12 cellular contexts compared by ENCODE assay signal in genomic region chr19:15448014-15448777, GRCh38. TPM values are rescaled to one million over a fixed set of nuclear protein-coding genes. Genes with fewer than 3 reads are reported as not detected.
DNase-seq lines count a peak whose midpoint lies in the region; ATAC-seq and TF ChIP-seq lines count a peak whose summit lies in the region.
"Had no signal": no experiment of that assay in that cellular context is flagged by ENCODE, and none has a peak within 500 bp of the region (broad histone marks: within the 10 kb centered on the region; RNA-seq: fewer than 3 reads in every experiment).

No MANE protein-coding gene starts in this region.

- H3K27me3 Mint-ChIP-seq in CD4-positive, CD25-positive, alpha-beta regulatory T cell: peaks cover 9% of the 10 kb centered on the region
- H3K27me3 Mint-ChIP-seq in brain: peaks cover 12% of the 10 kb centered on the region
- H3K27me3 Mint-ChIP-seq in naive thymus-derived CD4-positive, alpha-beta T cell: no peaks in the 10 kb centered on the region

- H3K4me3 Mint-ChIP-seq in CD4-positive, CD25-positive, alpha-beta regulatory T cell: peak overlapping the region; percentile 75 to 87 (median 84)
- peak overlapping the region; percentile 82 to 88 (median 87) for H3K4me3 Mint-ChIP-seq in brain
- peak overlapping the region; percentile 62 to 85 (median 72) for H3K4me3 Mint-ChIP-seq in naive thymus-derived CD4-positive, alpha-beta T cell

- no peak for ATAC-seq in CD4-positive, CD25-positive, alpha-beta regulatory T cell (ENCODE audit: low read depth in 2 of 2)
- ATAC-seq in naive thymus-derived CD4-positive, alpha-beta T cell: no peak
- ATAC-seq in GM21528 (IDR thresholded peaks at IDR 0.05; ENCODE audit: low FRiP score, unreplicated experiment): no peak

- peaks cover 0 to 31% (median 18%) of the 10 kb centered on the region in 4 donors for H3K4me1 Mint-ChIP-seq in CD4-positive, CD25-positive, alpha-beta regulatory T cell
- H3K4me1 Mint-ChIP-seq in brain: peaks cover 16% of the 10 kb centered on the region
- H3K4me1 Mint-ChIP-seq in naive thymus-derived CD4-positive, alpha-beta T cell: peaks cover 0 to 22% (median 21%) of the 10 kb centered on the region in 7 donors

- no peak for TF ChIP-seq POLR2A in tibial nerve (IDR thresholded peaks at IDR 0.05)
- TF ChIP-seq POLR2A in stomach (IDR thresholded peaks at IDR 0.05): no peak

- peak overlapping the region in 2 of 3 donors; percentile 65 to 76 for H3K27ac Mint-ChIP-seq in CD4-positive, CD25-positive, alpha-beta regulatory T cell
- peak overlapping the region; percentile 21 to 88 (median 46) for H3K27ac Mint-ChIP-seq in brain
- peak overlapping the region; percentile 1 to 88 (median 80) for H3K27ac Mint-ChIP-seq in naive thymus-derived CD4-positive, alpha-beta T cell

- H3K9me3 ChIP-seq in CD4-positive, CD25-positive, alpha-beta regulatory T cell (ENCODE audit: control insufficient read depth in 2 of 2, low read length in 2 of 2): no peaks in the 10 kb centered on the region
- H3K9me3 ChIP-seq in HEK293 (ENCODE audit: control insufficient read depth, insufficient read depth, low read depth, low read length): no peaks in the 10 kb centered on the region
- no peaks in the 10 kb centered on the region for H3K9me3 ChIP-seq in naive thymus-derived CD4-positive, alpha-beta T cell (ENCODE audit: control insufficient read depth in 2 of 3, low read length in 3 of 3)
- no peaks in the 10 kb centered on the region for H3K9me3 ChIP-seq in tibial nerve
- no peaks in the 10 kb centered on the region for H3K9me3 ChIP-seq in stomach

- intact Hi-C loops in naive thymus-derived CD4-positive, alpha-beta T cell (cut with micrococcal nuclease): loop anchor here in 1 of 2 donors (2.0 kb wide), 1 partner anchor 15 kb away; no protein-coding TSS in a partner anchor
- intact Hi-C loops in stomach (cut with DNase I; ENCODE audit: low total_unique reads): no loop called here

- POLR2A ChIA-PET in HEK293 (lab: Yijun Ruan, JAX): interaction anchor here (0.6 to 0.8 kb wide), 2 partner anchors 29 to 223 kb away, joined by 4 to 5 read pairs; partner anchors contain the start of gene AKAP8L
- POLR2A ChIA-PET in naive thymus-derived CD4-positive, alpha-beta T cell (lab: Charles Lee): interaction anchor here (1.2 to 1.7 kb wide), 4 partner anchors 15 to 103 kb away, joined by 4 to 7 read pairs (median 4); partner anchors contain the start of gene AKAP8

- H3K4me3 ChIP-seq in CD4-positive, CD25-positive, alpha-beta regulatory T cell (ENCODE audit: low read depth, low read length): no peak overlapping the region
- H3K4me3 ChIP-seq in HEK293 (ENCODE audit: low read depth, low read length) (no peak overlapping the region), tibial nerve (no peak overlapping the region), stomach (peak overlapping the region in 1 of 4 donors; percentile 69)
- no peak overlapping the region for H3K4me3 ChIP-seq in naive thymus-derived CD4-positive, alpha-beta T cell (ENCODE audit: low read length)

- H3K27me3 ChIP-seq in CD4-positive, CD25-positive, alpha-beta regulatory T cell (ENCODE audit: control insufficient read depth, insufficient read depth, low read length): no peaks in the 10 kb centered on the region
- H3K27me3 ChIP-seq in naive thymus-derived CD4-positive, alpha-beta T cell (ENCODE audit: control insufficient read depth in 2 of 2, insufficient read depth in 2 of 2, low read length in 2 of 2): no peaks in the 10 kb centered on the region
- no peaks in the 10 kb centered on the region for H3K27me3 ChIP-seq in tibial nerve
- no peaks in the 10 kb centered on the region for H3K27me3 ChIP-seq in stomach
- H3K27me3 ChIP-seq: cardiac muscle cell had no signal

- H3K36me3 Mint-ChIP-seq in CD4-positive, CD25-positive, alpha-beta regulatory T cell: peaks cover 13% of the 10 kb centered on the region
- H3K36me3 Mint-ChIP-seq in brain: peaks cover 20% of the 10 kb centered on the region
- peaks cover 0 to 29% (median 4%) of the 10 kb centered on the region in 5 donors for H3K36me3 Mint-ChIP-seq in naive thymus-derived CD4-positive, alpha-beta T cell

- no peak for TF ChIP-seq CTCF in HEK293 (tag by site-specific recombination; IDR thresholded peaks at IDR 0.05)
- no peak for TF ChIP-seq CTCF in brain (conservative IDR thresholded peaks at IDR 0.05)
- no peak for TF ChIP-seq CTCF in tibial nerve (IDR thresholded peaks at IDR 0.05)
- no peak for TF ChIP-seq CTCF in stomach (IDR thresholded peaks at IDR 0.05)

- no peak overlapping the region for H3K27ac ChIP-seq in CD4-positive, CD25-positive, alpha-beta regulatory T cell (ENCODE audit: insufficient read depth, low read length, poor library complexity, severe bottlenecking)
- H3K27ac ChIP-seq in HEK293 (ENCODE audit: extremely low read depth, low read depth, low read length) (no peak overlapping the region), tibial nerve (peak overlapping the region in 1 of 4 donors; percentile 86), stomach (peak overlapping the region in 1 of 5 donors; percentile 74)
- H3K27ac ChIP-seq in naive thymus-derived CD4-positive, alpha-beta T cell (ENCODE audit: low read depth, low read length): no peak overlapping the region
- H3K27ac ChIP-seq: cardiac muscle cell had no signal

- no peak for DNase-seq in CD4-positive, CD25-positive, alpha-beta regulatory T cell
- DNase-seq in naive thymus-derived CD4-positive, alpha-beta T cell: no peak
- DNase-seq in COLO668 (lab: John Stamatoyannopoulos, UW; ENCODE audit: unreplicated experiment): no peak
- no peak for DNase-seq in tibial nerve (ENCODE audit: low spot score in 2 of 2)
- DNase-seq in stomach: no peak
- DNase-seq: head of caudate nucleus, NCI-H524 treated with DMSO at 0.1 percent for 48 hours, occipital lobe had no signal

- WGBS in tibial nerve, 2 donors: 43 to 68% methylated on average over 13 to 14 of the region's 19 CpGs
- WGBS in stomach, 5 donors: 52 to 67% (median 59%) methylated on average over 15 to 19 of the region's 19 CpGs

- H3K9me3 Mint-ChIP-seq in CD4-positive, CD25-positive, alpha-beta regulatory T cell: no peaks in the 10 kb centered on the region
- peaks cover 0 to 6% (median 0%) of the 10 kb centered on the region in 5 experiments for H3K9me3 Mint-ChIP-seq in brain
- peaks cover 0 to 3% (median 0%) of the 10 kb centered on the region in 11 donors for H3K9me3 Mint-ChIP-seq in naive thymus-derived CD4-positive, alpha-beta T cell

- peaks cover 13% of the 10 kb centered on the region for H3K36me3 ChIP-seq in CD4-positive, CD25-positive, alpha-beta regulatory T cell (ENCODE audit: control insufficient read depth, insufficient read depth, low read length)
- peaks cover 0 to 8% of the 10 kb centered on the region in 2 experiments; a peak in 1 of 3 replicates for H3K36me3 ChIP-seq in HEK293 (ENCODE audit: control insufficient read depth in 2 of 2, insufficient read depth in 1 of 2, low read length in 2 of 2)
- H3K36me3 ChIP-seq in naive thymus-derived CD4-positive, alpha-beta T cell (ENCODE audit: control insufficient read depth in 2 of 3, insufficient read depth in 3 of 3, low read length in 3 of 3): peaks cover 0 to 21% (median 6%) of the 10 kb centered on the region in 3 experiments
- H3K36me3 ChIP-seq in tibial nerve: peaks cover 0 to 22% (median 0%) of the 10 kb centered on the region in 3 donors
- peaks cover 0 to 36% (median 10%) of the 10 kb centered on the region in 4 donors for H3K36me3 ChIP-seq in stomach
- H3K36me3 ChIP-seq: cardiac muscle cell had no signal

- CTCF ChIA-PET in HEK293 (lab: Yijun Ruan, JAX): interaction anchor here (0.6 to 1.7 kb wide), 3 partner anchors 28 to 102 kb away, joined by 3 to 5 read pairs (median 3); no protein-coding TSS in a partner anchor
- CTCF ChIA-PET in naive thymus-derived CD4-positive, alpha-beta T cell (lab: Charles Lee): no interaction called here

- H3K4me1 ChIP-seq in CD4-positive, CD25-positive, alpha-beta regulatory T cell (ENCODE audit: control insufficient read depth, insufficient read depth, low read length, poor library complexity, severe bottlenecking): peaks cover 12% of the 10 kb centered on the region
- peaks cover 2% of the 10 kb centered on the region; the same call in 1 of the 2 replicates for H3K4me1 ChIP-seq in HEK293 (ENCODE audit: control insufficient read depth, insufficient read depth, low read length)
- peaks cover 0 to 5% of the 10 kb centered on the region in 2 donors for H3K4me1 ChIP-seq in naive thymus-derived CD4-positive, alpha-beta T cell (ENCODE audit: control insufficient read depth in 2 of 2, insufficient read depth in 2 of 2, low read length in 2 of 2)
- peaks cover 0 to 33% (median 14%) of the 10 kb centered on the region in 4 donors for H3K4me1 ChIP-seq in tibial nerve
- peaks cover 14 to 31% (median 25%) of the 10 kb centered on the region in 4 donors for H3K4me1 ChIP-seq in stomach

- no peak for TF ChIP-seq EP300 in tibial nerve (IDR thresholded peaks at IDR 0.05)
- TF ChIP-seq EP300 in stomach (IDR thresholded peaks at IDR 0.05): no peak

RNA-seq across cellular contexts. Expression of gene WIZ, which starts 1.6 kb away (rescaled TPM):
- total RNA-seq in CD4-positive, CD25-positive, alpha-beta regulatory T cell: 17.6 TPM
- 1 to 10 TPM in 2 of 4 donors, under 1 TPM in 2; 0.25 to 1.5 (median 0.71) TPM for polyA plus RNA-seq in CD4-positive, CD25-positive, alpha-beta regulatory T cell
- polyA plus RNA-seq in brain (ENCODE audit: insufficient read depth, low read depth, low replicate concordance) (39.5 TPM), stomach (10 to 100 TPM; 13.9 to 16.1 (median 14.2) TPM)
- total RNA-seq in naive thymus-derived CD4-positive, alpha-beta T cell: 10 to 100 TPM; 20.1 to 34.9 (median 24.8) TPM
- 1 to 10 TPM in 1 of 2 donors, under 1 TPM in 1; 0.91 to 1.6 TPM for polyA plus RNA-seq in naive thymus-derived CD4-positive, alpha-beta T cell
- total RNA-seq in tibial nerve (100 to 1,000 TPM in 1 of 4 donors, 10 to 100 TPM in 3; 31.5 to 108 (median 46.3) TPM), stomach (100 to 1,000 TPM in 1 of 5 donors, 10 to 100 TPM in 4; 15.2 to 124 (median 60.3) TPM)

RNA-seq across cellular contexts. Expression of gene RASAL3, which starts 16.1 kb away (rescaled TPM):
- total RNA-seq in CD4-positive, CD25-positive, alpha-beta regulatory T cell: 122 TPM
- polyA plus RNA-seq in CD4-positive, CD25-positive, alpha-beta regulatory T cell: 10 to 100 TPM; 25.3 to 64.3 (median 35.6) TPM
- polyA plus RNA-seq in brain (ENCODE audit: insufficient read depth, low read depth, low replicate concordance): 1.1 TPM
- total RNA-seq in naive thymus-derived CD4-positive, alpha-beta T cell: 100 to 1,000 TPM; 138 to 214 (median 159) TPM
- 100 to 1,000 TPM in 1 of 2 donors, 10 to 100 TPM in 1; 38.5 to 120 TPM for polyA plus RNA-seq in naive thymus-derived CD4-positive, alpha-beta T cell
- 1 to 10 TPM; 2.9 to 6.6 (median 4.3) TPM for total RNA-seq in tibial nerve
- total RNA-seq in stomach: 10 to 100 TPM in 2 of 5 donors, 1 to 10 TPM in 3; 1.1 to 21.2 (median 7.8) TPM
- 1 to 10 TPM; 2.1 to 3.5 (median 2.5) TPM for polyA plus RNA-seq in stomach
- total RNA-seq: cardiac muscle cell had no signal
- polyA plus RNA-seq: cardiac muscle cell had no signal

RNA-seq across cellular contexts. Expression of gene AKAP8L, which starts 29.4 kb away (rescaled TPM):
- total RNA-seq in CD4-positive, CD25-positive, alpha-beta regulatory T cell: 142 TPM
- polyA plus RNA-seq in CD4-positive, CD25-positive, alpha-beta regulatory T cell: 10 to 100 TPM; 30.0 to 41.3 (median 35.9) TPM
- polyA plus RNA-seq in brain (ENCODE audit: insufficient read depth, low read depth, low replicate concordance): 71.8 TPM
- total RNA-seq in naive thymus-derived CD4-positive, alpha-beta T cell: 100 to 1,000 TPM in 4 of 5 experiments, 10 to 100 TPM in 1; 81.2 to 208 (median 146) TPM
- polyA plus RNA-seq in naive thymus-derived CD4-positive, alpha-beta T cell: 10 to 100 TPM; 39.9 to 92.9 TPM
- total RNA-seq in tibial nerve: 100 to 1,000 TPM; 170 to 248 (median 183) TPM
- 100 to 1,000 TPM in 3 of 5 donors, 10 to 100 TPM in 2; 67.8 to 320 (median 120) TPM for total RNA-seq in stomach
- 100 to 1,000 TPM in 1 of 3 donors, 10 to 100 TPM in 2; 73.4 to 106 (median 73.7) TPM for polyA plus RNA-seq in stomach

RNA-seq across cellular contexts. Expression of gene PGLYRP2, which starts 31.1 kb away (rescaled TPM):
- total RNA-seq in CD4-positive, CD25-positive, alpha-beta regulatory T cell: not detected
- under 1 TPM in 2 of 4 donors, not detected in 2; 0.10 to 0.12 TPM for polyA plus RNA-seq in CD4-positive, CD25-positive, alpha-beta regulatory T cell
- polyA plus RNA-seq in brain (ENCODE audit: insufficient read depth, low read depth, low replicate concordance) (not detected), stomach (not detected)
- under 1 TPM in 3 of 5 experiments, not detected in 2; 0.21 to 0.65 (median 0.49) TPM for total RNA-seq in naive thymus-derived CD4-positive, alpha-beta T cell
- under 1 TPM; 0.25 to 0.53 TPM for polyA plus RNA-seq in naive thymus-derived CD4-positive, alpha-beta T cell
- total RNA-seq in tibial nerve (not detected), stomach (not detected)
- total RNA-seq: cardiac muscle cell, occipital lobe had no signal
- polyA plus RNA-seq: cardiac muscle cell had no signal
